In the genomic region with DNA sequence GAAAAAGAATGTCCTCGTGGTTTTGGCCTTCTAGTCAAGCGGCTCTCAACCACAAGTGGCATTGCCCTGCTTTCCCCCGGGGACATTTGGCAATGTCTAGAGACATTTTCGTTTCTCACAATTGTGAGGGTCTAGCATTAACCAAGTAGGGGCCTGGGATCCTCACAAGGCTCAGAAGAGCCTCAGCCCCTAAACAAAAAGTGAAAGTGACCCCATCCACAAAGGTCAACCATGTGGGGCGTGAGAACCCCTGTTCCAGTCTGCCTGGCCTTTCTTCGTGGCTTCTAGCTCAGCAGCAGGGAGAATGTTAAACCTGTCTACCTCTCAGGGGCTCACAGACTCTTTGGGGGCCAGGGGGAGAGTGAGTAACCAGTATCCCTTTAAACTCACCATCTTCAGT, we compare ENCODE assay signal across 22 cellular contexts.
"Had no signal": no experiment of that assay in that cellular context is flagged by ENCODE, and none has a peak within 500 bp of the region (broad histone marks: within the 10 kb centered on the region; RNA-seq: fewer than 3 reads in every experiment).

No MANE protein-coding gene starts in this region.

- H3K9me3 ChIP-seq: esophagus muscularis mucosa, left ventricle myocardium inferior, right lobe of liver, suprapubic skin, tibial artery, upper lobe of right lung had no signal

- H3K4me1 ChIP-seq: foreskin keratinocyte, upper lobe of right lung had no signal

- H3K27me3 ChIP-seq: right lobe of liver had no signal

- H3K27ac ChIP-seq: esophagus muscularis mucosa, foreskin keratinocyte, left ventricle myocardium inferior, right lobe of liver, suprapubic skin, tibial artery, upper lobe of right lung had no signal

- H3K36me3 ChIP-seq: esophagus muscularis mucosa, left ventricle myocardium inferior, right lobe of liver, suprapubic skin, tibial artery, upper lobe of right lung had no signal

- DNase-seq: activated CD4-positive, alpha-beta T cell treated with anti-CD3 and anti-CD28 coated beads for 4 hours; activated CD4-positive, alpha-beta T cell treated with anti-CD3 and anti-CD28 coated beads, Interleukin-2, amount 50 U/mL, for 4 hours; activated T-cell treated with anti-CD3 and anti-CD28 coated beads, Interleukin-2, amount 50 U/mL, for 4 hours; dermis blood vessel endothelial cell; effector CD4-positive, alpha-beta T cell; foreskin keratinocyte; islet precursor cell; left ventricle myocardium inferior; mesendoderm; natural killer cell; posterior cingulate gyrus; right lobe of liver; stimulated activated CD4-positive, alpha-beta T cell treated with anti-CD3 and anti-CD28 coated beads, Interleukin-2, amount 100 ng/mL, for 48 hours; T-helper 9 cell; tibial artery; upper lobe of right lung had no signal

- ATAC-seq: activated T-cell treated with anti-CD3 and anti-CD28 coated beads, Interleukin-2, amount 50 U/mL, for 4 hours; activated T-helper 17 cell treated with anti-CD3 and anti-CD28 coated beads, Interleukin-2, amount 50 U/mL, for 72 hours; foreskin keratinocyte; natural killer cell; upper lobe of right lung had no signal

- H3K4me3 ChIP-seq: left ventricle myocardium inferior, lung, suprapubic skin, tibial artery, upper lobe of right lung had no signal

- FAIRE-seq: colon, TTC549 had no signal
